26 cellular contexts compared by ENCODE assay signal in the genomic region with DNA sequence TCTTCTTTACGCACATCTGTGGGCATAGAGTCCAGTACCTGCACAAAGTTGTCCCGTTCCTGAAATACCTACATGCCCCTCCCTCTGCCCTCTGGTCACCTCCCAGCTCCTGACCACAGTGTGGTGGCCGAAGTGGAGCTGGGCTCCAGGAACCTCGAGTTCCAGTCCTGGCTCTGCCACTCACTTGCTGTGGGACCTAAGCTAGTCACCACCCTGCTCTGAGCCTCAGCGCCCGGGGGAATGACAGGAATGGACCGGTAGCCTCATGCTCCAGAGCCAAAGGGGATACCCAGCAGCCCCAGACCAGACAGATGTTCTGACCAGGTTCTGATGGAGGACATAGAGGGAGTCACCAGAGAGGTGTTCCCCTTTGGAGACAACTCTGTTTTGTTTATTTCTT. TPM values are rescaled to one million over a fixed set of nuclear protein-coding genes. Genes with fewer than 3 reads are reported as not detected.
A peak's percentile ranks its signal among the peaks of the same experiment; 100 is the strongest.
DNase-seq lines count a peak whose midpoint lies in the region; ATAC-seq and TF ChIP-seq lines count a peak whose summit lies in the region.
"Had no signal": no experiment of that assay in that cellular context is flagged by ENCODE, and none has a peak within 500 bp of the region (broad histone marks: within the 10 kb centered on the region; RNA-seq: fewer than 3 reads in every experiment).

No MANE protein-coding gene starts in this region.

- intact Hi-C loops in HCT116 (cut with micrococcal nuclease), result no loop called here
- intact Hi-C loops in lower lobe of right lung (cut with DNase I), result loop anchor here (10.0 kb wide), 1 partner anchor 56 kb away; no protein-coding TSS in a partner anchor
- intact Hi-C loops in thyroid gland (cut with DNase I), result no loop called here
- intact Hi-C loops in activated T-helper 2 cell treated with anti-CD3 and anti-CD28 coated beads, Interferon-gamma antibody, Interleukin-2, Interleukin-4, amounts not matched to agents 10 μg/mL and 5 μg/mL and 100 μg/mL, durations not matched to agents 14 hours and 24 hours and 36 hours (cut with micrococcal nuclease), result no loop called here

- H3K9ac ChIP-seq in HCT116 (ENCODE audit: low read length), result peak overlapping the region; percentile 54; the same call in 1 of the 2 replicates

- H3K79me2 ChIP-seq in HCT116 (ENCODE audit: insufficient read depth, low read length), result no peaks in the 10 kb centered on the region

- H3K36me3 ChIP-seq in HCT116 (ENCODE audit: control insufficient read depth in 1 of 2, insufficient read depth in 2 of 2, low read length in 2 of 2) (no peaks in the 10 kb centered on the region), SJSA1 (no peaks in the 10 kb centered on the region), lower lobe of right lung (no peaks in the 10 kb centered on the region), thyroid gland (no peaks in the 10 kb centered on the region)
- H3K36me3 ChIP-seq: adrenal gland, brain microvascular endothelial cell, gastrocnemius medialis had no signal

- H3K27me3 ChIP-seq in HCT116 (ENCODE audit: insufficient read depth, low read length) (no peaks in the 10 kb centered on the region), SJSA1 (replicated peaks) (no peaks in the 10 kb centered on the region), lower lobe of right lung (ENCODE audit: low read depth) (no peaks in the 10 kb centered on the region), thyroid gland (no peaks in the 10 kb centered on the region)
- H3K27me3 ChIP-seq: adrenal gland, brain microvascular endothelial cell, gastrocnemius medialis had no signal

- H3K4me3 ChIP-seq in HCT116 (replicated peaks in 1 of 2; ENCODE audit: low read depth in 1 of 2, low read length in 2 of 2) (no peak overlapping the region), SJSA1 (no peak overlapping the region), lower lobe of right lung (no peak overlapping the region), thyroid gland (replicated peaks in 1 of 3) (no peak overlapping the region)
- H3K4me3 ChIP-seq: adrenal gland, gastrocnemius medialis had no signal

- TF ChIP-seq CTCF in HCT116 (IDR thresholded peaks at IDR 0.05 in 2 of 3, conservative IDR thresholded peaks at IDR 0.05 in 1 of 3; ENCODE audit: borderline replicate concordance in 1 of 3, insufficient read depth in 1 of 3, low read depth in 2 of 3, low read length in 2 of 3) (no peak), lower lobe of right lung (IDR thresholded peaks at IDR 0.05) (no peak), thyroid gland (IDR thresholded peaks at IDR 0.05) (no peak)

- BruUV-seq in HCT116 (replicated peaks; lab: Mats Ljungman, UMichigan), result no TSS peak

- peak overlapping the region; percentile 84 for H3K4me2 ChIP-seq in HCT116 (ENCODE audit: low read length)

- H3K27me3 Mint-ChIP-seq in activated T-helper 2 cell treated with anti-CD3 and anti-CD28 coated beads, Interferon-gamma antibody, Interleukin-2, Interleukin-4, amounts not matched to agents 10 μg/mL and 5 μg/mL and 100 μg/mL, durations not matched to agents 14 hours and 24 hours and 36 hours (ENCODE audit: low read depth), result peaks cover 13% of the 10 kb centered on the region

- H3K9me3 ChIP-seq in HCT116 (ENCODE audit: control insufficient read depth in 1 of 2, insufficient read depth in 1 of 2, low read depth in 1 of 2, low read length in 2 of 2) (peaks cover 0 to 10% of the 10 kb centered on the region in 2 experiments; a peak in 2 of 4 replicates), SJSA1 (replicated peaks) (peaks cover 7% of the 10 kb centered on the region), lower lobe of right lung (no peaks in the 10 kb centered on the region), thyroid gland (no peaks in the 10 kb centered on the region)
- H3K9me3 ChIP-seq: adrenal gland, gastrocnemius medialis had no signal

- TF ChIP-seq POLR2A in HCT116 (IDR thresholded peaks at IDR 0.05; ENCODE audit: borderline replicate concordance, extremely low read depth, insufficient read depth, insufficient read length), result no peak
- no peak for TF ChIP-seq POLR2A in thyroid gland (IDR thresholded peaks at IDR 0.05)

- 87 to 93% methylated on average over 7 of the region's 7 CpGs for whole genome bisulfite sequencing in thyroid gland, 2 donors

- no peaks in the 10 kb centered on the region for H3K9me2 ChIP-seq in HCT116 (ENCODE audit: insufficient read depth)

- H3K9me3 Mint-ChIP-seq in activated T-helper 2 cell treated with anti-CD3 and anti-CD28 coated beads, Interferon-gamma antibody, Interleukin-2, Interleukin-4, amounts not matched to agents 10 μg/mL and 5 μg/mL and 100 μg/mL, durations not matched to agents 14 hours and 24 hours and 36 hours, result no peaks in the 10 kb centered on the region
- H3K9me3 Mint-ChIP-seq: activated T-cell treated with anti-CD3 and anti-CD28 coated beads, Interleukin-2, amount 50 U/mL, for 4 hours; CD4-positive, alpha-beta memory T cell; GM23338; memory B cell; naive thymus-derived CD4-positive, alpha-beta T cell; stimulated activated naive B cell treated with anti-CD40 and anti-IgM and Interleukin-4, amounts not matched to agents 10 μg/mL and 1 μg/mL and 100 μg/mL, for 72 hours; T-helper 2 cell treated with Interferon-gamma antibody and Interleukin-4, amounts not matched to agents 5 μg/mL and 100 μg/mL, for 36 hours had no signal

- no peak overlapping the region for H3K4me3 Mint-ChIP-seq in activated T-helper 2 cell treated with anti-CD3 and anti-CD28 coated beads, Interferon-gamma antibody, Interleukin-2, Interleukin-4, amounts not matched to agents 10 μg/mL and 5 μg/mL and 100 μg/mL, durations not matched to agents 14 hours and 24 hours and 36 hours (ENCODE audit: low read depth)
- H3K4me3 Mint-ChIP-seq: activated T-cell treated with anti-CD3 and anti-CD28 coated beads, Interleukin-2, amount 50 U/mL, for 4 hours; CD4-positive, alpha-beta memory T cell; naive thymus-derived CD4-positive, alpha-beta T cell; stimulated activated naive B cell treated with anti-CD40 and anti-IgM and Interleukin-4, amounts not matched to agents 10 μg/mL and 1 μg/mL and 100 μg/mL, for 72 hours; T-helper 2 cell treated with Interferon-gamma antibody and Interleukin-4, amounts not matched to agents 5 μg/mL and 100 μg/mL, for 36 hours had no signal

- H3K27ac Mint-ChIP-seq in activated T-helper 2 cell treated with anti-CD3 and anti-CD28 coated beads, Interferon-gamma antibody, Interleukin-2, Interleukin-4, amounts not matched to agents 10 μg/mL and 5 μg/mL and 100 μg/mL, durations not matched to agents 14 hours and 24 hours and 36 hours, result no peak overlapping the region
- H3K27ac Mint-ChIP-seq: CD4-positive, alpha-beta memory T cell; memory B cell; stimulated activated naive B cell treated with anti-CD40 and anti-IgM and Interleukin-4, amounts not matched to agents 10 μg/mL and 1 μg/mL and 100 μg/mL, for 72 hours; T-helper 2 cell treated with Interferon-gamma antibody and Interleukin-4, amounts not matched to agents 5 μg/mL and 100 μg/mL, for 36 hours had no signal

- CTCF ChIA-PET in HCT116 (lab: Charles Lee), result interaction anchor here (1.2 to 4.2 kb wide), 5 partner anchors 27 to 65 kb away, joined by 4 to 42 read pairs (median 21); a partner anchor contains a TSS

- ATAC-seq in HCT116, result no peak
- ATAC-seq in lower lobe of right lung, result no peak
- no peak for ATAC-seq in HG02973 (IDR thresholded peaks at IDR 0.05; ENCODE audit: unreplicated experiment)
- no peak for ATAC-seq in GM19324 (IDR thresholded peaks at IDR 0.05; ENCODE audit: low FRiP score, unreplicated experiment)
- ATAC-seq: activated T-cell treated with anti-CD3 and anti-CD28 coated beads, Interleukin-2, amount 50 U/mL, for 4 hours; gastrocnemius medialis; naive thymus-derived CD4-positive, alpha-beta T cell; stimulated activated naive B cell treated with anti-CD40 and anti-IgM and Interleukin-4, amounts not matched to agents 10 μg/mL and 1 μg/mL and 100 μg/mL, for 72 hours had no signal

- H3K27ac ChIP-seq in HCT116 (ENCODE audit: low read depth, low read length) (peak overlapping the region; percentile 93; the same call in 1 of the 2 replicates), SJSA1 (peak overlapping the region; percentile 88), lower lobe of right lung (peak overlapping the region; percentile 38), thyroid gland (peak overlapping the region; percentile 59 to 84 (median 83))
- H3K27ac ChIP-seq: adrenal gland, brain microvascular endothelial cell, gastrocnemius medialis had no signal

- peaks cover 28 to 48% of the 10 kb centered on the region in 2 experiments for H3K4me1 ChIP-seq in HCT116 (ENCODE audit: control insufficient read depth in 1 of 2, insufficient read depth in 2 of 2, low read length in 2 of 2)
- peaks cover 49% of the 10 kb centered on the region for H3K4me1 ChIP-seq in SJSA1 (replicated peaks)
- peaks cover 29% of the 10 kb centered on the region for H3K4me1 ChIP-seq in lower lobe of right lung
- H3K4me1 ChIP-seq in thyroid gland, result peaks cover 38 to 42% of the 10 kb centered on the region in 2 donors

- no peaks in the 10 kb centered on the region for H4K20me1 ChIP-seq in HCT116 (ENCODE audit: insufficient read depth)

- RAD21 ChIA-PET in HCT116 (lab: Charles Lee; ENCODE audit: low non-redundant PET in 1 of 2, low total read pairs in 2 of 2, uncharacterized antibody in 2 of 2, unreplicated experiment in 2 of 2), result interaction anchor here (0.8 to 2.5 kb wide), 2 partner anchors 27 to 31 kb away, joined by 3 to 12 read pairs; a partner anchor contains a TSS

- no peak overlapping the region for H2AFZ ChIP-seq in HCT116 (ENCODE audit: low read depth, low read length, poor library complexity, severe bottlenecking)

- H3K36me3 Mint-ChIP-seq in activated T-helper 2 cell treated with anti-CD3 and anti-CD28 coated beads, Interferon-gamma antibody, Interleukin-2, Interleukin-4, amounts not matched to agents 10 μg/mL and 5 μg/mL and 100 μg/mL, durations not matched to agents 14 hours and 24 hours and 36 hours (ENCODE audit: low read depth), result no peaks in the 10 kb centered on the region
- H3K36me3 Mint-ChIP-seq: CD4-positive, alpha-beta memory T cell; memory B cell; naive thymus-derived CD4-positive, alpha-beta T cell; stimulated activated naive B cell treated with anti-CD40 and anti-IgM and Interleukin-4, amounts not matched to agents 10 μg/mL and 1 μg/mL and 100 μg/mL, for 72 hours had no signal

- POLR2A ChIA-PET in HCT116 (lab: Charles Lee), result interaction anchor here (1.6 to 7.2 kb wide), 3 partner anchors 14 to 32 kb away, joined by 3 to 99 read pairs (median 65); a partner anchor contains a TSS

- TF ChIP-seq RAD21 in HCT116 (IDR thresholded peaks at IDR 0.05; ENCODE audit: low read depth), result no peak

- peaks cover 7% of the 10 kb centered on the region for H3K4me1 Mint-ChIP-seq in activated T-helper 2 cell treated with anti-CD3 and anti-CD28 coated beads, Interferon-gamma antibody, Interleukin-2, Interleukin-4, amounts not matched to agents 10 μg/mL and 5 μg/mL and 100 μg/mL, durations not matched to agents 14 hours and 24 hours and 36 hours (ENCODE audit: low read depth)

- no peak for DNase-seq in HCT116 (ENCODE audit: low read depth, low spot score)
- DNase-seq in SJSA1 (ENCODE audit: low read depth in 1 of 2, low spot score in 2 of 2), result no peak
- no peak for DNase-seq in lower lobe of right lung
- DNase-seq in thyroid gland, result no peak
- no peak for DNase-seq in activated T-helper 2 cell treated with anti-CD3 and anti-CD28 coated beads, Interferon-gamma antibody, Interleukin-2, Interleukin-4, amounts not matched to agents 10 μg/mL and 5 μg/mL and 100 μg/mL, durations not matched to agents 14 hours and 24 hours and 36 hours (ENCODE audit: low spot score)
- no peak for DNase-seq in hepatic stellate cell (ENCODE audit: low spot score)
- DNase-seq: activated CD4-positive, alpha-beta T cell treated with anti-CD3 and anti-CD28 coated beads for 48 hours; activated naive CD4-positive, alpha-beta T cell; activated T-cell treated with anti-CD3 and anti-CD28 coated beads, Interleukin-2, amount 50 U/mL, for 4 hours; brain microvascular endothelial cell; CD4-positive, alpha-beta memory T cell; effector memory CD4-positive, alpha-beta T cell; gastrocnemius medialis; naive thymus-derived CD4-positive, alpha-beta T cell; NCI-H1694; NCI-H2171; NCI-H524; stimulated activated CD4-positive, alpha-beta T cell treated with anti-CD3 and anti-CD28 coated beads, Interleukin-4, amount 100 ng/mL, for 1 hour; stimulated activated naive B cell treated with anti-CD40 and anti-IgM and Interleukin-4, amounts not matched to agents 10 μg/mL and 1 μg/mL and 100 μg/mL, for 72 hours had no signal

RNA-seq across cellular contexts. Expression of a gene that starts 26.7 kb away (rescaled TPM):
- 392 TPM for total RNA-seq in HCT116 (2021; ENCODE audit: unreplicated experiment)
- 522 and 560 TPM in 2 replicates for polyA plus RNA-seq in HCT116 (2012)
- 142 and 195 TPM in 2 replicates for total RNA-seq in SJSA1 (2014; rRNA removed; shearing (Covaris generic))
- total RNA-seq in lower lobe of right lung, result 162 TPM
- total RNA-seq in thyroid gland, result 100 to 1,000 TPM; 145 to 246 (median 172) TPM
- 10.1 and 10.8 TPM in 2 replicates for total RNA-seq in activated T-helper 2 cell treated with anti-CD3 and anti-CD28 coated beads, Interferon-gamma antibody, Interleukin-2, Interleukin-4, amounts not matched to agents 10 μg/mL and 5 μg/mL and 100 μg/mL, durations not matched to agents 14 hours and 24 hours and 36 hours

RNA-seq across cellular contexts. Expression of a gene that starts 34.2 kb away (rescaled TPM):
- total RNA-seq in HCT116 (2021; ENCODE audit: unreplicated experiment) (not detected), lower lobe of right lung (0.38 TPM), thyroid gland (1 to 10 TPM; 1.8 to 2.4 (median 2.1) TPM)
- polyA plus RNA-seq in HCT116 (2012), result 0.04 TPM in 1 of 2 replicates, not detected in the other
- total RNA-seq in SJSA1 (2014; rRNA removed; shearing (Covaris generic)), result not detected in 2 replicates
- total RNA-seq in activated T-helper 2 cell treated with anti-CD3 and anti-CD28 coated beads, Interferon-gamma antibody, Interleukin-2, Interleukin-4, amounts not matched to agents 10 μg/mL and 5 μg/mL and 100 μg/mL, durations not matched to agents 14 hours and 24 hours and 36 hours, result not detected in 2 replicates
- total RNA-seq: CD4-positive, alpha-beta memory T cell; gastrocnemius medialis; naive thymus-derived CD4-positive, alpha-beta T cell; renal cortical epithelial cell had no signal
- polyA plus RNA-seq: CD4-positive, alpha-beta memory T cell; naive thymus-derived CD4-positive, alpha-beta T cell had no signal

Comparison
In these comparisons a context has a peak if more than half of its experiments do, and no peak if none do; other contexts are left out.
1. H3K27ac ChIP-seq: peak in every context shown above with its lines; median percentile 93 in HCT116; 88 in SJSA1; 83 in thyroid gland; 38 in lower lobe of right lung.
2. RNA of a gene that starts 26.7 kb away (total RNA-seq): 392 TPM in HCT116 (single experiment), 142 to 195 TPM in SJSA1, 145 to 246 TPM in thyroid gland and 162 TPM in lower lobe of right lung (single experiment); 10.1 to 10.8 TPM in activated T-helper 2 cell treated with anti-CD3 and anti-CD28 coated beads, Interferon-gamma antibody, Interleukin-2, Interleukin-4, amounts not matched to agents 10 μg/mL and 5 μg/mL and 100 μg/mL, durations not matched to agents 14 hours and 24 hours and 36 hours; every median in the first group is over 10 times any median in the second.